Comparison of ENCODE assay signal across 1 cellular context in genomic region chr1:34858901-34859441, GRCh38.
TF ChIP-seq lines count a peak whose summit lies in the region.

No MANE protein-coding gene starts in this region.

TF ChIP-seq in GM23338, 12 proteins besides CTCF, POLR2A, EP300 and RAD21 (continued from another document):
- TF ChIP-seq ZNF462 (CRISPR knock-in tag; IDR thresholded peaks at IDR 0.05) (no peak), CREB1 (CRISPR knock-in tag; IDR thresholded peaks at IDR 0.05; ENCODE audit: low read depth) (no peak), STAT1 (IDR thresholded peaks at IDR 0.05; ENCODE audit: unreplicated experiment) (no peak), EZH2 (IDR thresholded peaks at IDR 0.05; ENCODE audit: low read depth, unreplicated experiment) (no peak)
